37 cellular contexts compared by ENCODE assay signal in the genomic region with DNA sequence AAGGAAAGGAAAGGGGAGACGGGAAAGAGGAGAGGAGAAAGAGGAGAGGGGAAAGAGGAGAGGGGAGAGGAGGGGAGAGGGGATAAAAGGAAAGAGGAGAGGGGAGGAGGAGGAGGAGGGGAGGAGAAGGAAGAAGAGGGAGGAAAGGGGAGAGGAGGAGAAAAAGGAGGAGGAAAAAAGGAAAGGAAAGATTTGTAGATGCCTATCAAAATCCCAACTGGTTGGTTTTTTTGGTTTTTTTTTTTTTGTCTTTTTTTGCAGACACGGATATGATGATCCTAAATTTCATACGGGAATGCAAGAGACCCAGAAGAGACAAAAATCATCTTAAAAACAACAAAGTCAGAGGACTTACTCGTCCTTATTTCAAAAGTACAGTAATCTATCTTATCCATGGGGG. TPM values are rescaled to one million over a fixed set of nuclear protein-coding genes. Genes with fewer than 3 reads are reported as not detected.
"Had no signal": no experiment of that assay in that cellular context is flagged by ENCODE, and none has a peak within 500 bp of the region (broad histone marks: within the 10 kb centered on the region; RNA-seq: fewer than 3 reads in every experiment).

No MANE protein-coding gene starts in this region.

- DNase-seq: Karpas-422, Kasumi-1, MG63, NCI-H1048, NCI-H1092, NCI-H1092 treated with DMSO at 0.1 percent for 48 hours, NCI-H1105, NCI-H1105 treated with DMSO at 0.1 percent for 48 hours, NCI-H1417, NCI-H1417 treated with DMSO at 0.1 percent for 48 hours, NCI-H1436, NCI-H1436 treated with DMSO at 0.1 percent for 48 hours, NCI-H146, NCI-H1694, NCI-H1694 treated with DMSO at 0.1 percent for 48 hours, NCI-H187, NCI-H187 treated with DMSO at 0.1 percent for 48 hours, NCI-H1930, NCI-H2029, NCI-H2029 treated with DMSO at 0.1 percent for 48 hours, NCI-H2081, NCI-H2081 treated with DMSO at 0.1 percent for 48 hours, NCI-H2107, NCI-H2171, NCI-H2171 treated with DMSO at 0.1 percent for 48 hours, NCI-H2227 treated with DMSO at 0.1 percent for 48 hours, NCI-H226, NCI-H345, NCI-H446, NCI-H446 treated with DMSO at 0.1 percent for 48 hours, NCI-H510A, NCI-H510A treated with DMSO at 0.1 percent for 48 hours had no signal

- H3K9me3 ChIP-seq: MG63 had no signal

- H3K27ac ChIP-seq: KMS-11 had no signal

- H3K27me3 ChIP-seq: MG63 had no signal

- H3K4me2 ChIP-seq: KMS-11 had no signal

- H3K36me3 ChIP-seq: MG63 had no signal

- H3K9ac ChIP-seq: KMS-11 had no signal

- H3K4me3 ChIP-seq: MG63 had no signal

RNA-seq across cellular contexts. Expression of a gene that starts 32.9 kb away (rescaled TPM):
- total RNA-seq: LHCN-M2, M059J, MCF 10A, NCI-H460 had no signal
